ENCODE assay signal across 9 cellular contexts in the genomic region with DNA sequence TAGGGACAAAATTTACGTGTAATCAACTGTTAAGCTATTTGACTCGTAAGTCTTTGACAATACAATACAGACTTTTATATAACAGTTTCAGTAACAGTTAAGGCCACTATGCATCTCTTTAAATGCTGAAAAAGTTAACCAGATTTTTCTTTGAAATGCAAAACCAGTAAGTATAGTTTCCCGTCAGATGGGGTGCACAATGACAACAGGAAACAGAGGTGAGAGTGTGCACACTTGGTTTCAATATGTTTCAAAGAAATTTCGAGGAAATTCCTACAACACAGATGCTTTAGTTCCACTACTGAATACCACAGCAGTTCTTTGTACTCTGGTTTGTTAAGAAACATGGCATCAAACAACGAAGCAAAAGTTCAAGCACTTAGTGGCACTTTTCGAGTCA. TPM values are rescaled to one million over a fixed set of nuclear protein-coding genes. Genes with fewer than 3 reads are reported as not detected.
DNase-seq lines count a peak whose midpoint lies in the region; ATAC-seq and TF ChIP-seq lines count a peak whose summit lies in the region.
"Had no signal": no experiment of that assay in that cellular context is flagged by ENCODE, and none has a peak within 500 bp of the region (broad histone marks: within the 10 kb centered on the region; RNA-seq: fewer than 3 reads in every experiment).

No MANE protein-coding gene starts in this region.

- H3K27ac ChIP-seq in CD8-positive, alpha-beta T cell (ENCODE audit: low read depth, low read length), result peak overlapping the region; percentile 60
- no peak overlapping the region for H3K27ac ChIP-seq in neural progenitor cell

- no peaks in the 10 kb centered on the region for H3K9me3 Mint-ChIP-seq in CD8-positive, alpha-beta T cell
- peaks cover 3% of the 10 kb centered on the region for H3K9me3 Mint-ChIP-seq in activated naive CD8-positive, alpha-beta T cell treated with anti-CD3 and anti-CD28 coated beads for 36 hours
- H3K9me3 Mint-ChIP-seq in neural progenitor cell, result no peaks in the 10 kb centered on the region

- TF ChIP-seq CTCF in CD8-positive, alpha-beta T cell (IDR thresholded peaks at IDR 0.05), result no peak
- TF ChIP-seq CTCF in neural progenitor cell (IDR thresholded peaks at IDR 0.05), result no peak

- peak in 3 of 7 experiments; percentile 32 to 69 (median 35) for DNase-seq in CD8-positive, alpha-beta T cell
- peak; percentile 46 for DNase-seq in activated naive CD8-positive, alpha-beta T cell treated with anti-CD3 and anti-CD28 coated beads for 36 hours
- DNase-seq in neural progenitor cell (ENCODE audit: low spot score) (no peak), AML-193 (lab: John Stamatoyannopoulos, UW) (no peak), NCI-H146 treated with DMSO at 0.1 percent for 48 hours (lab: John Stamatoyannopoulos, UW; ENCODE audit: unreplicated experiment) (no peak)
- DNase-seq: lower lobe of right lung had no signal

- CTCF ChIA-PET in CD8-positive, alpha-beta T cell (lab: Charles Lee), result interaction anchor here (1.0 to 6.9 kb wide), 16 partner anchors 9 to 88 kb away, joined by 3 to 53 read pairs (median 6); a partner anchor contains a TSS

- H4K20me1 ChIP-seq in neural progenitor cell (ENCODE audit: low read depth), result peaks cover 6% of the 10 kb centered on the region

- H3K4me1 ChIP-seq in CD8-positive, alpha-beta T cell (ENCODE audit: insufficient read depth, low read length), result peaks cover 93% of the 10 kb centered on the region
- H3K4me1 ChIP-seq in neural progenitor cell, result peaks cover 12% of the 10 kb centered on the region
- H3K4me1 ChIP-seq: lower lobe of right lung had no signal

- H2AFZ ChIP-seq in neural progenitor cell (replicated peaks), result no peak overlapping the region

- H3K9ac ChIP-seq in neural progenitor cell, result no peak overlapping the region

- H3K4me2 ChIP-seq in neural progenitor cell, result no peak overlapping the region

- peaks cover 15% of the 10 kb centered on the region for H3K36me3 Mint-ChIP-seq in CD8-positive, alpha-beta T cell
- peaks cover 44% of the 10 kb centered on the region for H3K36me3 Mint-ChIP-seq in activated naive CD8-positive, alpha-beta T cell treated with anti-CD3 and anti-CD28 coated beads for 36 hours
- peaks cover 3% of the 10 kb centered on the region for H3K36me3 Mint-ChIP-seq in neural progenitor cell

- H3K4me3 ChIP-seq in CD8-positive, alpha-beta T cell (ENCODE audit: low read depth, low read length), result peak overlapping the region; percentile 23
- H3K4me3 ChIP-seq in neural progenitor cell, result no peak overlapping the region
- H3K4me3 ChIP-seq: lower lobe of right lung had no signal

- no peaks in the 10 kb centered on the region for H3K36me3 ChIP-seq in CD8-positive, alpha-beta T cell (ENCODE audit: insufficient read depth, low read length)
- no peaks in the 10 kb centered on the region for H3K36me3 ChIP-seq in neural progenitor cell
- H3K36me3 ChIP-seq: lower lobe of right lung had no signal

- peak overlapping the region; percentile 94 for H3K27ac Mint-ChIP-seq in CD8-positive, alpha-beta T cell
- H3K27ac Mint-ChIP-seq in activated naive CD8-positive, alpha-beta T cell treated with anti-CD3 and anti-CD28 coated beads for 36 hours, result peak overlapping the region; percentile 99
- H3K27ac Mint-ChIP-seq in neural progenitor cell, result no peak overlapping the region

- H3K27me3 Mint-ChIP-seq in CD8-positive, alpha-beta T cell (ENCODE audit: low read depth), result no peaks in the 10 kb centered on the region
- no peaks in the 10 kb centered on the region for H3K27me3 Mint-ChIP-seq in activated naive CD8-positive, alpha-beta T cell treated with anti-CD3 and anti-CD28 coated beads for 36 hours
- H3K27me3 Mint-ChIP-seq in neural progenitor cell (ENCODE audit: insufficient read depth, low read depth), result no peaks in the 10 kb centered on the region

- no peaks in the 10 kb centered on the region for H3K27me3 ChIP-seq in CD8-positive, alpha-beta T cell (ENCODE audit: insufficient read depth, low read length)
- H3K27me3 ChIP-seq in neural progenitor cell, result no peaks in the 10 kb centered on the region

- intact Hi-C loops in CD8-positive, alpha-beta T cell (cut with DNase I, micrococcal nuclease), result loop anchor here (1.0 to 2.0 kb wide), 3 partner anchors 10 to 73 kb away; a partner anchor contains a TSS

- H3K9me3 ChIP-seq in CD8-positive, alpha-beta T cell (ENCODE audit: low read length), result no peaks in the 10 kb centered on the region
- H3K9me3 ChIP-seq in neural progenitor cell (ENCODE audit: low read depth), result no peaks in the 10 kb centered on the region
- H3K9me3 ChIP-seq: lower lobe of right lung had no signal

- peaks cover 81% of the 10 kb centered on the region for H3K4me1 Mint-ChIP-seq in CD8-positive, alpha-beta T cell (ENCODE audit: low read depth)
- H3K4me1 Mint-ChIP-seq in activated naive CD8-positive, alpha-beta T cell treated with anti-CD3 and anti-CD28 coated beads for 36 hours, result peaks cover 66% of the 10 kb centered on the region
- H3K4me1 Mint-ChIP-seq in neural progenitor cell, result peaks cover 26% of the 10 kb centered on the region

- peak; percentile 80 for ATAC-seq in CD8-positive, alpha-beta T cell
- ATAC-seq in GM19452 (IDR thresholded peaks at IDR 0.05; ENCODE audit: unreplicated experiment), result peak; percentile 50
- peak; percentile 58 for ATAC-seq in HG03558 (IDR thresholded peaks at IDR 0.05; ENCODE audit: extremely low read depth, unreplicated experiment)
- ATAC-seq in GM19035 (IDR thresholded peaks at IDR 0.05; ENCODE audit: unreplicated experiment), result no peak

- H3F3A ChIP-seq in neural progenitor cell (ENCODE audit: low read depth), result peaks cover 11% of the 10 kb centered on the region

- POLR2A ChIA-PET in CD8-positive, alpha-beta T cell (lab: Charles Lee), result interaction anchor here (0.5 to 7.5 kb wide), 16 partner anchors 9 to 200 kb away, joined by 3 to 104 read pairs (median 6); a partner anchor contains a TSS

- no peaks in the 10 kb centered on the region for H3K79me2 ChIP-seq in neural progenitor cell (ENCODE audit: low read depth)

- peak overlapping the region; percentile 65 for H3K4me3 Mint-ChIP-seq in CD8-positive, alpha-beta T cell
- H3K4me3 Mint-ChIP-seq in activated naive CD8-positive, alpha-beta T cell treated with anti-CD3 and anti-CD28 coated beads for 36 hours, result peak overlapping the region; percentile 77
- no peak overlapping the region for H3K4me3 Mint-ChIP-seq in neural progenitor cell

RNA-seq across cellular contexts. Expression of a gene that starts 48.4 kb away (rescaled TPM):
- 10 to 100 TPM; 22.3 to 25.5 TPM for total RNA-seq in CD8-positive, alpha-beta T cell
- 10 to 100 TPM; 30.4 to 34.7 TPM for total RNA-seq in activated naive CD8-positive, alpha-beta T cell treated with anti-CD3 and anti-CD28 coated beads for 36 hours
- 18.5 and 21.0 TPM in 2 replicates for total RNA-seq in neural progenitor cell (ENCODE audit: low replicate concordance)

RNA-seq across cellular contexts. Expression of a gene that starts 50.8 kb away (rescaled TPM):
- 1 to 10 TPM; 2.2 to 2.7 TPM for total RNA-seq in CD8-positive, alpha-beta T cell
- total RNA-seq in activated naive CD8-positive, alpha-beta T cell treated with anti-CD3 and anti-CD28 coated beads for 36 hours, result 1 to 10 TPM; 7.5 to 7.8 TPM
- 0.49 and 1.7 TPM in 2 replicates for total RNA-seq in neural progenitor cell (ENCODE audit: low replicate concordance)
